10 cellular contexts compared by ENCODE assay signal in genomic region chr15:29364429-29365078, GRCh38.
DNase-seq lines count a peak whose midpoint lies in the region; ATAC-seq and TF ChIP-seq lines count a peak whose summit lies in the region.
"Had no signal": no experiment of that assay in that cellular context is flagged by ENCODE, and none has a peak within 500 bp of the region (broad histone marks: within the 10 kb centered on the region; RNA-seq: fewer than 3 reads in every experiment).

No MANE protein-coding gene starts in this region.

- peak; percentile 54 for TF ChIP-seq EP300 in transverse colon (IDR thresholded peaks at IDR 0.05; ENCODE audit: low read depth)

- intact Hi-C loops in heart right ventricle (cut with DNase I) (no loop called here), transverse colon (cut with DNase I; ENCODE audit: low total_unique reads) (loop anchor here (5.0 kb wide), 1 partner anchor 97 kb away; the partner anchor contains the start of gene NSMCE3), body of pancreas (cut with DNase I) (no loop called here)

- TF ChIP-seq CTCF in heart right ventricle (IDR thresholded peaks at IDR 0.05) (peak in 5 of 9 donors; percentile 8 to 34 (median 24)), right atrium auricular region (IDR thresholded peaks at IDR 0.05) (peak in 1 of 2 donors; percentile 45), RWPE2 (IDR thresholded peaks at IDR 0.05; ENCODE audit: poor library complexity, severe bottlenecking) (peak; percentile 13), transverse colon (IDR thresholded peaks at IDR 0.05) (peak; percentile 25 to 36 (median 33)), body of pancreas (IDR thresholded peaks at IDR 0.05) (no peak)

- in situ Hi-C loops in transverse colon (cut with MboI; ENCODE audit: low pct_ligation_motif_present in 1 of 4, low pct_unique_long_range_greater_than_20kb in 1 of 4, low sequenced_read_pairs in 3 of 4): no loop called here

- no peaks in the 10 kb centered on the region for H3K36me3 ChIP-seq in heart right ventricle
- no peaks in the 10 kb centered on the region for H3K36me3 ChIP-seq in right atrium auricular region
- no peaks in the 10 kb centered on the region for H3K36me3 ChIP-seq in RWPE2 (ENCODE audit: low read depth)
- H3K36me3 ChIP-seq in transverse colon: no peaks in the 10 kb centered on the region
- H3K36me3 ChIP-seq in body of pancreas (replicated peaks in 1 of 2; ENCODE audit: insufficient read depth in 1 of 2, low read depth in 2 of 2): no peaks in the 10 kb centered on the region

- peaks cover 0 to 27% (median 3%) of the 10 kb centered on the region in 7 donors for H3K27me3 ChIP-seq in heart right ventricle
- H3K27me3 ChIP-seq in right atrium auricular region: no peaks in the 10 kb centered on the region
- H3K27me3 ChIP-seq in RWPE2 (ENCODE audit: insufficient read depth, poor library complexity, severe bottlenecking): peaks cover 19% of the 10 kb centered on the region
- no peaks in the 10 kb centered on the region for H3K27me3 ChIP-seq in transverse colon
- no peaks in the 10 kb centered on the region for H3K27me3 ChIP-seq in body of pancreas

- ATAC-seq in heart right ventricle (peak in 2 of 8 donors; percentile 58 to 64), RWPE2 (ENCODE audit: low read depth) (peak; percentile 76), body of pancreas (no peak)

- 34 to 38% methylated on average over 8 of the region's 8 CpGs for WGBS in heart right ventricle, 2 donors
- WGBS in transverse colon (ENCODE audit: low coverage in 1 of 2), 2 donors: 60 to 67% methylated on average over 6 to 8 of the region's 8 CpGs
- WGBS in body of pancreas, 2 donors: 66 to 79% methylated on average over 7 to 8 of the region's 8 CpGs

- H3K9me3 ChIP-seq in heart right ventricle: peaks cover 0 to 15% (median 11%) of the 10 kb centered on the region in 11 donors
- peaks cover 0 to 13% of the 10 kb centered on the region in 2 donors for H3K9me3 ChIP-seq in right atrium auricular region
- no peaks in the 10 kb centered on the region for H3K9me3 ChIP-seq in RWPE2 (ENCODE audit: severe bottlenecking)
- peaks cover 6 to 9% of the 10 kb centered on the region in 2 donors for H3K9me3 ChIP-seq in transverse colon
- H3K9me3 ChIP-seq in body of pancreas: no peaks in the 10 kb centered on the region

- TF ChIP-seq POLR2A in transverse colon (IDR thresholded peaks at IDR 0.05): no peak
- TF ChIP-seq POLR2A in body of pancreas (IDR thresholded peaks at IDR 0.05): no peak

- H3K4me1 ChIP-seq in heart right ventricle (no peaks in the 10 kb centered on the region), right atrium auricular region (no peaks in the 10 kb centered on the region), RWPE2 (ENCODE audit: insufficient read depth, poor library complexity, severe bottlenecking) (no peaks in the 10 kb centered on the region), transverse colon (no peaks in the 10 kb centered on the region), body of pancreas (no peaks in the 10 kb centered on the region)

- DNase-seq in heart right ventricle (no peak), right atrium auricular region (ENCODE audit: low spot score) (no peak), RWPE2 (ENCODE audit: low spot score) (no peak), glomerular visceral epithelial cell (ENCODE audit: extremely low spot score) (peak; percentile 41), transverse colon (no peak), NCI-H1930 (lab: John Stamatoyannopoulos, UW) (no peak), body of pancreas (no peak), medulla oblongata (ENCODE audit: extremely low spot score) (no peak)
- DNase-seq: CD4-positive, alpha-beta T cell; NCI-H1417 treated with DMSO at 0.1 percent for 48 hours had no signal

- H3K4me3 ChIP-seq in heart right ventricle (no peak overlapping the region), right atrium auricular region (no peak overlapping the region), RWPE2 (ENCODE audit: severe bottlenecking) (no peak overlapping the region), transverse colon (no peak overlapping the region), body of pancreas (no peak overlapping the region)

- H3K27ac ChIP-seq in heart right ventricle (no peak overlapping the region), right atrium auricular region (no peak overlapping the region), RWPE2 (ENCODE audit: poor library complexity, severe bottlenecking) (no peak overlapping the region), transverse colon (peak overlapping the region in 1 of 4 donors; percentile 47), body of pancreas (no peak overlapping the region)

Comparison
In these comparisons a context has a peak if more than half of its experiments do, and no peak if none do; other contexts are left out.
1. CTCF ChIP-seq: peak in heart right ventricle (5 of 9), RWPE2 (single experiment) and transverse colon (5 of 5); none in body of pancreas (0 of 7).